25 cellular contexts compared by ENCODE assay signal in genomic region chr1:203601717-203602309, GRCh38. TPM values are rescaled to one million over a fixed set of nuclear protein-coding genes. Genes with fewer than 3 reads are reported as not detected.
A peak's percentile ranks its signal among the peaks of the same experiment; 100 is the strongest.
DNase-seq lines count a peak whose midpoint lies in the region; ATAC-seq, FAIRE-seq and TF ChIP-seq lines count a peak whose summit lies in the region.
"Had no signal": no experiment of that assay in that cellular context is flagged by ENCODE, and none has a peak within 500 bp of the region (broad histone marks: within the 10 kb centered on the region; RNA-seq: fewer than 3 reads in every experiment).

No MANE protein-coding gene starts in this region.

- no peak for FAIRE-seq in HepG2 (lab: Jason Lieb, UNC)
- FAIRE-seq in K562 (lab: Jason Lieb, UNC), result no peak
- FAIRE-seq: astrocyte, endothelial cell of umbilical vein, GM18507, urothelium cell line had no signal

- H3K4me1 ChIP-seq in HepG2 (ENCODE audit: insufficient read depth, low read length) (no peaks in the 10 kb centered on the region), right lobe of liver (peaks cover 0 to 8% (median 0%) of the 10 kb centered on the region in 4 donors), K562 (replicated peaks in 1 of 2; ENCODE audit: control insufficient read depth in 2 of 2, insufficient read depth in 2 of 2, low read length in 2 of 2) (peaks cover 0 to 9% of the 10 kb centered on the region in 2 experiments; a peak in 2 of 5 replicates), hepatocyte (ENCODE audit: insufficient read depth) (peaks cover 19% of the 10 kb centered on the region), uterus (peaks cover 5 to 11% of the 10 kb centered on the region in 2 donors)
- H3K4me1 ChIP-seq: BE2C had no signal

- H3K27ac ChIP-seq in HepG2 (ENCODE audit: extremely low read length, insufficient read depth, low read length), result no peak overlapping the region
- no peak overlapping the region for H3K27ac ChIP-seq in right lobe of liver
- H3K27ac ChIP-seq in K562 (ENCODE audit: extremely low read depth, low read depth, low read length), result no peak overlapping the region
- H3K27ac ChIP-seq in hepatocyte, result peak overlapping the region; percentile 27
- H3K27ac ChIP-seq in uterus, result peak overlapping the region; percentile 83 to 84
- H3K27ac ChIP-seq: dorsolateral prefrontal cortex had no signal

- no peaks in the 10 kb centered on the region for H3K9me2 ChIP-seq in hepatocyte (replicated peaks; ENCODE audit: insufficient read depth)

- CTCF ChIA-PET in HepG2 (lab: Yijun Ruan, JAX; ENCODE audit: low intra/inter-chr PET ratio, low total read pairs) (no interaction called here), K562 (lab: Yijun Ruan, JAX; ENCODE audit: low intra/inter-chr PET ratio) (no interaction called here)

- no peaks in the 10 kb centered on the region for H3K36me3 ChIP-seq in HepG2 (replicated peaks in 1 of 2; ENCODE audit: control insufficient read depth in 1 of 2, insufficient read depth in 2 of 2, low read length in 2 of 2)
- no peaks in the 10 kb centered on the region for H3K36me3 ChIP-seq in right lobe of liver
- H3K36me3 ChIP-seq in K562 (ENCODE audit: control insufficient read depth, insufficient read depth, low read length), result no peaks in the 10 kb centered on the region
- H3K36me3 ChIP-seq in hepatocyte (replicated peaks; ENCODE audit: insufficient read depth, low read depth), result no peaks in the 10 kb centered on the region
- no peaks in the 10 kb centered on the region for H3K36me3 ChIP-seq in uterus
- H3K36me3 ChIP-seq: BE2C had no signal

- H4K20me1 ChIP-seq in HepG2 (ENCODE audit: insufficient read depth, low read length), result no peaks in the 10 kb centered on the region
- no peaks in the 10 kb centered on the region for H4K20me1 ChIP-seq in K562 (replicated peaks; ENCODE audit: control insufficient read depth, insufficient read depth, low read length)
- no peaks in the 10 kb centered on the region for H4K20me1 ChIP-seq in hepatocyte (ENCODE audit: insufficient read depth, poor library complexity, severe bottlenecking)

- no peaks in the 10 kb centered on the region for H3K79me2 ChIP-seq in HepG2 (ENCODE audit: insufficient read depth, low read length)
- H3K79me2 ChIP-seq in K562 (ENCODE audit: control insufficient read depth, insufficient read depth, low read length), result no peaks in the 10 kb centered on the region
- H3K79me2 ChIP-seq in hepatocyte, result no peaks in the 10 kb centered on the region

- ATAC-seq in HepG2 (no peak), right lobe of liver (no peak), K562 (no peak)

- H3K27me3 ChIP-seq in HepG2 (ENCODE audit: control insufficient read depth in 1 of 2, insufficient read depth in 2 of 2, low read length in 2 of 2) (no peaks in the 10 kb centered on the region; a peak in 1 of 5 replicates), right lobe of liver (no peaks in the 10 kb centered on the region), K562 (ENCODE audit: control insufficient read depth in 2 of 2, insufficient read depth in 2 of 2, low read length in 2 of 2) (peaks cover 17 to 28% of the 10 kb centered on the region in 2 experiments), hepatocyte (no peaks in the 10 kb centered on the region), uterus (no peaks in the 10 kb centered on the region)
- H3K27me3 ChIP-seq: BE2C, dorsolateral prefrontal cortex had no signal

- H3K4me2 ChIP-seq in HepG2 (ENCODE audit: low read depth, low read length) (no peak overlapping the region), K562 (ENCODE audit: insufficient read depth, low read length) (no peak overlapping the region), hepatocyte (no peak overlapping the region)

- TF ChIP-seq EP300 in HepG2 (IDR thresholded peaks at IDR 0.05; ENCODE audit: low read depth in 2 of 2, low read length in 2 of 2) (no peak), HepG2 (CRISPR knock-in tag; IDR thresholded peaks at IDR 0.05; ENCODE audit: borderline replicate concordance) (no peak), K562 (IDR thresholded peaks at IDR 0.05; ENCODE audit: low read length) (no peak)

- POLR2A ChIA-PET in HepG2 (lab: Yijun Ruan, JAX) (no interaction called here), K562 (lab: Yijun Ruan, JAX) (interaction anchor here (0.5 to 1.9 kb wide), 4 partner anchors 10 to 100 kb away, joined by 3 to 5 read pairs (median 4); no protein-coding TSS in a partner anchor)

- BruUV-seq in HepG2 (replicated peaks; lab: Mats Ljungman, UMichigan) (no TSS peak), K562 (replicated peaks; lab: Mats Ljungman, UMichigan) (no TSS peak)

- H3K9ac ChIP-seq in HepG2 (ENCODE audit: insufficient read depth, low read depth, low read length) (no peak overlapping the region), K562 (ENCODE audit: insufficient read depth in 1 of 2, low read depth in 2 of 2, low read length in 2 of 2) (no peak overlapping the region)

- TF ChIP-seq RAD21 in HepG2 (CRISPR knock-in tag; IDR thresholded peaks at IDR 0.05) (no peak), K562 (CRISPR knock-in tag; conservative IDR thresholded peaks at IDR 0.05 in 1 of 2, IDR thresholded peaks at IDR 0.05 in 1 of 2) (no peak)

- 66% methylated on average over 5 of the region's 6 CpGs for WGBS in HepG2 (ENCODE audit: low lambda C conversion rate)
- 81% methylated on average over 2 of the region's 6 CpGs for WGBS in right lobe of liver (ENCODE audit: insufficient coverage, low coverage, low lambda C conversion rate, missing lambda C conversion rate)
- 7% methylated on average over 6 of the region's 6 CpGs for WGBS in K562 (ENCODE audit: insufficient coverage, low coverage, missing lambda C conversion rate)
- WGBS in hepatocyte (ENCODE audit: low lambda C conversion rate, missing lambda C conversion rate), result 90% methylated on average over 6 of the region's 6 CpGs

- no peaks in the 10 kb centered on the region for H3K9me1 ChIP-seq in K562 (ENCODE audit: control insufficient read depth, insufficient read depth, low read length)

- intact Hi-C loops in HepG2 (cut with micrococcal nuclease; ENCODE audit: unreplicated experiment) (no loop called here), right lobe of liver (cut with DNase I) (no loop called here), K562 (cut with micrococcal nuclease) (no loop called here), uterus (cut with DNase I; ENCODE audit: low total_unique reads) (no loop called here)

- H2AFZ ChIP-seq in HepG2 (ENCODE audit: low read length) (no peak overlapping the region), K562 (ENCODE audit: low read depth, low read length) (no peak overlapping the region), hepatocyte (no peak overlapping the region)

- DNase-seq in HepG2 (ENCODE audit: low spot score) (no peak), right lobe of liver (no peak), K562 (ENCODE audit: extremely low read depth in 1 of 4, low spot score in 3 of 4) (no peak), hepatocyte (ENCODE audit: low spot score) (no peak), uterus (no peak), NCI-H2196 treated with DMSO at 0.1 percent for 48 hours (lab: John Stamatoyannopoulos, UW; ENCODE audit: unreplicated experiment) (no peak), DMS153 treated with DMSO at 0.1 percent for 48 hours (lab: John Stamatoyannopoulos, UW; ENCODE audit: unreplicated experiment) (no peak), SIG-M5 treated with dmso at 0.1 percent for 504 hours (lab: John Stamatoyannopoulos, UW; ENCODE audit: unreplicated experiment) (no peak)
- DNase-seq: activated naive CD8-positive, alpha-beta T cell treated with anti-CD3 and anti-CD28 coated beads for 36 hours; BE2C; cerebellar nuclear complex; dorsolateral prefrontal cortex; GF-D8; GOT3; hippocampal formation; Kasumi-1; left ventricle myocardium superior; NCI-H1105 treated with DMSO at 0.1 percent for 48 hours; NCI-H2029; NCI-H226; NCI-H748 treated with DMSO at 0.1 percent for 48 hours had no signal

- no peaks in the 10 kb centered on the region for H3K9me3 ChIP-seq in HepG2 (ENCODE audit: low read length)
- H3K9me3 ChIP-seq in right lobe of liver, result no peaks in the 10 kb centered on the region
- no peaks in the 10 kb centered on the region for H3K9me3 ChIP-seq in K562 (replicated peaks; ENCODE audit: control insufficient read depth, insufficient read depth, low read depth, low read length)
- no peaks in the 10 kb centered on the region for H3K9me3 ChIP-seq in hepatocyte (ENCODE audit: low read depth)
- H3K9me3 ChIP-seq in uterus, result no peaks in the 10 kb centered on the region
- H3K9me3 ChIP-seq: BE2C had no signal

- TF ChIP-seq POLR2A in HepG2 (IDR thresholded peaks at IDR 0.05; ENCODE audit: insufficient read depth in 1 of 2, low read depth in 2 of 2, low read length in 2 of 2) (no peak), right lobe of liver (IDR thresholded peaks at IDR 0.05) (no peak), K562 (conservative IDR thresholded peaks at IDR 0.05) (no peak), uterus (IDR thresholded peaks at IDR 0.05) (no peak)

- in situ Hi-C loops in HepG2 (cut with HindIII; ENCODE audit: extremely low pct_ligation_motif_present, low pct_unique_long_range_greater_than_20kb), result loop anchor here (5.0 kb wide), 1 partner anchor 100 kb away; no protein-coding TSS in a partner anchor
- in situ Hi-C loops in K562 (cut with MboI), result no loop called here

- H3K4me3 ChIP-seq in HepG2 (replicated peaks in 1 of 3; ENCODE audit: insufficient read depth in 1 of 3, low read depth in 2 of 3, low read length in 3 of 3), result no peak overlapping the region
- H3K4me3 ChIP-seq in right lobe of liver, result no peak overlapping the region
- no peak overlapping the region for H3K4me3 ChIP-seq in K562
- H3K4me3 ChIP-seq in hepatocyte, result no peak overlapping the region
- H3K4me3 ChIP-seq in uterus, result no peak overlapping the region
- H3K4me3 ChIP-seq: dorsolateral prefrontal cortex had no signal

- TF ChIP-seq CTCF in HepG2 (CRISPR knock-in tag; IDR thresholded peaks at IDR 0.05), result no peak
- TF ChIP-seq CTCF in right lobe of liver (IDR thresholded peaks at IDR 0.05), result no peak
- no peak for TF ChIP-seq CTCF in K562 (IDR thresholded peaks at IDR 0.05 in 2 of 3, conservative IDR thresholded peaks at IDR 0.05 in 1 of 3; ENCODE audit: insufficient read depth in 2 of 3, low read depth in 1 of 3, low read length in 3 of 3)
- no peak for TF ChIP-seq CTCF in hepatocyte (IDR thresholded peaks at IDR 0.05; ENCODE audit: poor library complexity)
- no peak for TF ChIP-seq CTCF in uterus (IDR thresholded peaks at IDR 0.05)

RNA-seq across cellular contexts. Expression of gene ATP2B4, which starts 24.8 kb away (rescaled TPM):
- total RNA-seq in HepG2 (2016; rRNA removed; fragmentation: Illumina TruSeq; extraction: Trizol) (6.2 and 12.4 TPM in 2 replicates), right lobe of liver (10 to 100 TPM in 4 of 6 experiments, 1 to 10 TPM in 2; 8.7 to 59.3 (median 23.3) TPM), K562 (2014; rRNA removed) (15.6 and 16.2 TPM in 2 replicates), K562 (2014; rRNA removed; fragmentation: Illumina TruSeq; extraction: Trizol) (18.2 and 19.7 TPM in 2 replicates), K562 (2015; rRNA removed; fragmentation: Illumina TruSeq; extraction: Trizol) (22.8 and 24.3 TPM in 2 replicates), K562 (2021) (24.2 and 26.3 TPM in 2 replicates), hepatocyte (60.6 and 64.0 TPM in 2 replicates), uterus (100 to 1,000 TPM in 3 of 4 donors, 10 to 100 TPM in 1; 82.6 to 464 (median 215) TPM)
- total RNA-seq in HepG2 (2016; cell fraction: cytosol; rRNA removed; fragmentation: Illumina TruSeq; extraction: Trizol; ENCODE audit: low read depth), result 1.7 TPM in 2 replicates
- total RNA-seq in HepG2 (2016; cell fraction: insoluble cytoplasmic fraction; rRNA removed; fragmentation: Illumina TruSeq; extraction: Trizol), result 6.9 and 11.1 TPM in 2 replicates
- total RNA-seq in HepG2 (2016; cell fraction: membrane; rRNA removed; fragmentation: Illumina TruSeq; extraction: Trizol), result 3.0 and 3.9 TPM in 2 replicates
- 19.3 and 20.7 TPM in 2 replicates for total RNA-seq in HepG2 (2016; cell fraction: nucleus; rRNA removed; fragmentation: Illumina TruSeq; extraction: Trizol)
- polyA plus RNA-seq in HepG2 (2011; rRNA removed) (9.0 and 9.9 TPM in 2 replicates), K562 (2011; rRNA removed) (38.5 and 40.6 TPM in 2 replicates), K562 (2014; fragmentation: Illumina TruSeq; extraction: Trizol) (24.4 and 28.7 TPM in 2 replicates), K562 (2014; fragmentation: Nextera tagmentation; extraction: Ambion mirVana) (10 to 100 TPM; 10.3 to 11.3 TPM), K562 (2014; rRNA removed) (20.2 and 21.7 TPM in 2 replicates), hepatocyte (30.7 and 34.5 TPM in 2 replicates)
- 5.2 and 7.5 TPM in 2 replicates for polyA plus RNA-seq in HepG2 (2011; cell fraction: cytosol; rRNA removed)
- 12.2 and 12.9 TPM in 2 replicates for polyA plus RNA-seq in HepG2 (2011; cell fraction: nucleus; rRNA removed)
- polyA plus RNA-seq in HepG2 (2012), result 6.8 and 9.0 TPM in 2 replicates
- 0.69 and 0.76 TPM in 2 replicates for polyA plus RNA-seq in HepG2 (2016; cell fraction: cytosol; fragmentation: Illumina TruSeq; extraction: Trizol; ENCODE audit: low read depth)
- 3.5 and 4.1 TPM in 2 replicates for polyA plus RNA-seq in HepG2 (2016; cell fraction: insoluble cytoplasmic fraction; fragmentation: Illumina TruSeq; extraction: Trizol; ENCODE audit: low read depth)
- polyA plus RNA-seq in HepG2 (2016; cell fraction: membrane; fragmentation: Illumina TruSeq; extraction: Trizol; ENCODE audit: low read depth), result 1.8 and 2.0 TPM in 2 replicates
- 17.9 and 18.5 TPM in 2 replicates for polyA plus RNA-seq in HepG2 (2016; cell fraction: nucleus; fragmentation: Illumina TruSeq; extraction: Trizol; ENCODE audit: insufficient read depth, low read depth)
- polyA minus RNA-seq in HepG2 (2011; rRNA and poly(A)+ RNA removed; ENCODE audit: low replicate concordance), result 32.7 and 131 TPM in 2 replicates
- 14.0 and 16.7 TPM in 2 replicates for polyA minus RNA-seq in HepG2 (2011; cell fraction: cytosol; rRNA and poly(A)+ RNA removed)
- 14.4 and 22.9 TPM in 2 replicates for polyA minus RNA-seq in HepG2 (2011; cell fraction: nucleus; rRNA and poly(A)+ RNA removed)
- 99.9 and 127 TPM in 2 replicates for total RNA-seq in K562 (2011; cell fraction: chromatin; rRNA removed; ENCODE audit: low replicate concordance)
- total RNA-seq in K562 (2011; cell fraction: nucleolus; rRNA removed), result 72.9 and 73.4 TPM in 2 replicates
- total RNA-seq in K562 (2011; cell fraction: nucleoplasm; rRNA removed), result 89.0 and 95.0 TPM in 2 replicates
- 22.6 and 31.8 TPM in 2 replicates for polyA plus RNA-seq in K562 (2011; cell fraction: cytosol; rRNA removed)
- 65.0 and 81.5 TPM in 2 replicates for polyA plus RNA-seq in K562 (2011; cell fraction: nucleus; rRNA removed)
- polyA plus RNA-seq in K562 (2012), result 19.0 and 22.9 TPM in 2 replicates
- 90.3 and 109 TPM in 2 replicates for polyA minus RNA-seq in K562 (2011; rRNA and poly(A)+ RNA removed)
- polyA minus RNA-seq in K562 (2011; cell fraction: cytosol; rRNA and poly(A)+ RNA removed), result 46.4 and 53.4 TPM in 2 replicates
- polyA minus RNA-seq in K562 (2011; cell fraction: nucleus; rRNA and poly(A)+ RNA removed), result 27.2 and 48.3 TPM in 2 replicates

Comparison
In these comparisons a context has a peak if more than half of its experiments do, and no peak if none do; other contexts are left out.
1. H3K27ac ChIP-seq: peak in hepatocyte (single experiment) and uterus (2 of 2); none in HepG2 (single experiment), right lobe of liver (0 of 3) and K562 (single experiment).
2. Of the 241 proteins assayed by ChIP-seq in both HepG2 and K562: peak only in HepG2: none; only in K562: CEBPG and NFIC; in both: CEBPB; in neither: 237; mixed calls (peak in some experiments, not most) for 1.